Comparison of ENCODE assay signal across 24 cellular contexts in genomic region chr20:42844751-42845150, GRCh38.
"Had no signal": no experiment of that assay in that cellular context is flagged by ENCODE, and none has a peak within 500 bp of the region (broad histone marks: within the 10 kb centered on the region; RNA-seq: fewer than 3 reads in every experiment).

No MANE protein-coding gene starts in this region.

- H3K4me1 ChIP-seq: stomach, suprapubic skin, testis, thyroid gland, tibial artery, tibial nerve, transverse colon, upper lobe of left lung, upper lobe of right lung, uterus, vagina had no signal

- H3K4me3 ChIP-seq: stomach, suprapubic skin, testis, thoracic aorta, thyroid gland, tibial artery, tibial nerve, transverse colon, upper lobe of left lung, upper lobe of right lung, uterus, vagina had no signal

- H3K36me3 ChIP-seq: stomach, suprapubic skin, thoracic aorta, thyroid gland, tibial artery, tibial nerve, transverse colon, upper lobe of left lung, upper lobe of right lung, uterus, vagina had no signal

- H3K27me3 ChIP-seq: stomach, suprapubic skin, testis, thyroid gland, tibial artery, tibial nerve, transverse colon, upper lobe of right lung, uterus, vagina had no signal

- H3K9me3 ChIP-seq: stomach, suprapubic skin, testis, thoracic aorta, thyroid gland, tibial artery, tibial nerve, transverse colon, upper lobe of left lung, upper lobe of right lung, uterus, vagina had no signal

- DNase-seq: stimulated activated CD4-positive, alpha-beta T cell treated with anti-CD3 and anti-CD28 coated beads, Interleukin-2, amount 100 ng/mL, for 48 hours; stimulated activated CD4-positive, alpha-beta T cell treated with anti-CD3 and anti-CD28 coated beads, Interleukin-4, amount 100 ng/mL, for 1 hour; stimulated activated CD4-positive, alpha-beta T cell treated with anti-CD3 and anti-CD28 coated beads, Interleukin-4, amount 100 ng/mL, for 24 hours; stimulated activated CD4-positive, alpha-beta T cell treated with anti-CD3 and anti-CD28 coated beads, Interleukin-4, amount 100 ng/mL, for 4 hours; stimulated activated CD8-positive, alpha-beta memory T cell treated with anti-CD3 and anti-CD28 coated beads, Interleukin-4, amount 100 ng/mL, for 48 hours; stimulated activated naive B cell treated with anti-CD40 and anti-IgM and Interleukin-4, amounts not matched to agents 10 μg/mL and 1 μg/mL and 100 μg/mL, for 72 hours; stimulated activated naive CD4-positive, alpha-beta T cell; stimulated activated naive CD4-positive, alpha-beta T cell treated with Interleukin-2 at 50 U/mL for 16 hours; stimulated activated naive CD8-positive, alpha-beta T cell treated with anti-CD3 and anti-CD28 coated beads, Interleukin-15, amount 100 ng/mL, for 72 hours; stimulated activated naive CD8-positive, alpha-beta T cell treated with anti-CD3 and anti-CD28 coated beads, Interleukin-15, Interleukin-2, amounts not matched to agents 100 U/mL and 50 U/mL, for 24 hours; stomach; substantia nigra; testis; thyroid gland; tibial artery; transverse colon; trophoblast cell; upper lobe of left lung; upper lobe of right lung; uterus had no signal

- H3K27ac ChIP-seq: stomach, suprapubic skin, testis, thoracic aorta, thyroid gland, tibial artery, tibial nerve, transverse colon, upper lobe of left lung, upper lobe of right lung, uterus, vagina had no signal
